Comparison of ENCODE assay signal across 8 cellular contexts in genomic region chr6:29647927-29648642, GRCh38. TPM values are rescaled to one million over a fixed set of nuclear protein-coding genes. Genes with fewer than 3 reads are reported as not detected.
DNase-seq lines count a peak whose midpoint lies in the region; ATAC-seq and TF ChIP-seq lines count a peak whose summit lies in the region.

No MANE protein-coding gene starts in this region.

- DNase-seq in CD14-positive monocyte (ENCODE audit: low spot score) (no peak), HAP-1 (ENCODE audit: low spot score in 2 of 2) (peak; percentile 39 to 51), SHP77 treated with DMSO at 0.1 percent for 48 hours (lab: John Stamatoyannopoulos, UW) (peak; percentile 34), glutamatergic neuron (no peak)
- DNase-seq in activated naive CD4-positive, alpha-beta T cell treated with anti-CD3 and anti-CD28 coated beads for 36 hours = no peak

- H3K4me1 Mint-ChIP-seq in CD14-positive monocyte (peaks cover 9% of the 10 kb centered on the region), glutamatergic neuron (ENCODE audit: low read depth, unreplicated experiment) (no peaks in the 10 kb centered on the region)
- H3K4me1 Mint-ChIP-seq in activated naive CD4-positive, alpha-beta T cell treated with anti-CD3 and anti-CD28 coated beads for 36 hours (ENCODE audit: low read depth) = peaks cover 7% of the 10 kb centered on the region

- H3K4me3 Mint-ChIP-seq in CD14-positive monocyte = no peak overlapping the region
- no peak overlapping the region for H3K4me3 Mint-ChIP-seq in glutamatergic neuron (ENCODE audit: unreplicated experiment)
- no peak overlapping the region for H3K4me3 Mint-ChIP-seq in activated naive CD4-positive, alpha-beta T cell treated with anti-CD3 and anti-CD28 coated beads for 36 hours

- peaks cover 9% of the 10 kb centered on the region for H3K4me1 ChIP-seq in HAP-1

- no peaks in the 10 kb centered on the region for H3K36me3 Mint-ChIP-seq in CD14-positive monocyte
- H3K36me3 Mint-ChIP-seq in glutamatergic neuron (ENCODE audit: unreplicated experiment) = no peaks in the 10 kb centered on the region
- H3K36me3 Mint-ChIP-seq in activated naive CD4-positive, alpha-beta T cell treated with anti-CD3 and anti-CD28 coated beads for 36 hours (ENCODE audit: low read depth) = no peaks in the 10 kb centered on the region

- H3K4me3 ChIP-seq in HAP-1 = no peak overlapping the region

- H3K27me3 Mint-ChIP-seq in CD14-positive monocyte (ENCODE audit: low read depth in 3 of 3) = peaks cover 0 to 2% (median 1%) of the 10 kb centered on the region in 3 donors
- H3K27me3 Mint-ChIP-seq in glutamatergic neuron (ENCODE audit: unreplicated experiment) = peaks cover 1% of the 10 kb centered on the region
- H3K27me3 Mint-ChIP-seq in activated naive CD4-positive, alpha-beta T cell treated with anti-CD3 and anti-CD28 coated beads for 36 hours (ENCODE audit: low read depth) = no peaks in the 10 kb centered on the region

- in situ Hi-C loops in HAP-1 (cut with MboI; ENCODE audit: low sequenced_read_pairs) = no loop called here

- intact Hi-C loops in CD14-positive monocyte (cut with micrococcal nuclease) = no loop called here
- intact Hi-C loops in activated naive CD4-positive, alpha-beta T cell treated with anti-CD3 and anti-CD28 coated beads for 36 hours (cut with micrococcal nuclease) = loop anchor here (2.0 kb wide), 1 partner anchor 15 kb away; the partner anchor contains the start of gene GABBR1

- peak; percentile 61 for TF ChIP-seq CTCF in CD14-positive monocyte (IDR thresholded peaks at IDR 0.05)
- TF ChIP-seq CTCF in glutamatergic neuron (IDR thresholded peaks at IDR 0.05; ENCODE audit: partially characterized antibody, unreplicated experiment) = peak; percentile 34

- no peaks in the 10 kb centered on the region for H3K27me3 ChIP-seq in HAP-1 (ENCODE audit: low read depth)

- H3K36me3 ChIP-seq in HAP-1 (replicated peaks) = no peaks in the 10 kb centered on the region

- CTCF ChIA-PET in activated naive CD4-positive, alpha-beta T cell treated with anti-CD3 and anti-CD28 coated beads for 36 hours (lab: Charles Lee) = interaction anchor here (0.8 to 1.5 kb wide), 8 partner anchors 10 to 187 kb away, joined by 3 to 7 read pairs (median 4); no protein-coding TSS in a partner anchor

- no peaks in the 10 kb centered on the region for H3K9me3 ChIP-seq in HAP-1

- H3K27ac Mint-ChIP-seq in CD14-positive monocyte = no peak overlapping the region
- H3K27ac Mint-ChIP-seq in glutamatergic neuron (ENCODE audit: unreplicated experiment) = no peak overlapping the region
- no peak overlapping the region for H3K27ac Mint-ChIP-seq in activated naive CD4-positive, alpha-beta T cell treated with anti-CD3 and anti-CD28 coated beads for 36 hours

- H3K9me3 Mint-ChIP-seq in CD14-positive monocyte (no peaks in the 10 kb centered on the region), glutamatergic neuron (ENCODE audit: unreplicated experiment) (no peaks in the 10 kb centered on the region)
- no peaks in the 10 kb centered on the region for H3K9me3 Mint-ChIP-seq in activated naive CD4-positive, alpha-beta T cell treated with anti-CD3 and anti-CD28 coated beads for 36 hours

- ATAC-seq in HG02973 (IDR thresholded peaks at IDR 0.05; ENCODE audit: unreplicated experiment) (no peak), GM21619 (IDR thresholded peaks at IDR 0.05; ENCODE audit: unreplicated experiment) (no peak), HG03432 (IDR thresholded peaks at IDR 0.05; ENCODE audit: unreplicated experiment) (no peak)

RNA-seq across cellular contexts. Expression of gene MOG, which starts 8.8 kb away (rescaled TPM):
- not detected for polyA plus RNA-seq in CD14-positive monocyte
- total RNA-seq in glutamatergic neuron (ENCODE audit: unreplicated experiment) = not detected
- not detected for total RNA-seq in activated naive CD4-positive, alpha-beta T cell treated with anti-CD3 and anti-CD28 coated beads for 36 hours

RNA-seq across cellular contexts. Expression of gene GABBR1, which starts 15.1 kb away (rescaled TPM):
- polyA plus RNA-seq in CD14-positive monocyte = 1 to 10 TPM in 1 of 2 donors, under 1 TPM in 1; 0.91 to 1.8 TPM
- total RNA-seq in glutamatergic neuron (ENCODE audit: unreplicated experiment) = 158 TPM
- 10 to 100 TPM in 1 of 2 experiments, 1 to 10 TPM in 1; 8.0 to 11.2 TPM for total RNA-seq in activated naive CD4-positive, alpha-beta T cell treated with anti-CD3 and anti-CD28 coated beads for 36 hours

RNA-seq across cellular contexts. Expression of gene ZFP57, which starts 32.9 kb away (rescaled TPM):
- not detected for polyA plus RNA-seq in CD14-positive monocyte
- total RNA-seq in glutamatergic neuron (ENCODE audit: unreplicated experiment) = not detected
- not detected for total RNA-seq in activated naive CD4-positive, alpha-beta T cell treated with anti-CD3 and anti-CD28 coated beads for 36 hours

Comparison
In these comparisons a context has a peak if more than half of its experiments do, and no peak if none do; other contexts are left out.
1. DNase-seq: peak in HAP-1 (2 of 2) and SHP77 treated with DMSO at 0.1 percent for 48 hours (single experiment); none in CD14-positive monocyte (single experiment), glutamatergic neuron (single experiment) and activated naive CD4-positive, alpha-beta T cell treated with anti-CD3 and anti-CD28 coated beads for 36 hours (single experiment).
2. RNA of gene GABBR1, which starts 15.1 kb away (total RNA-seq): 158 TPM in glutamatergic neuron (single experiment); 8.0 to 11.2 TPM in activated naive CD4-positive, alpha-beta T cell treated with anti-CD3 and anti-CD28 coated beads for 36 hours; every median in the first group is over 10 times any median in the second.